In the genomic region with DNA sequence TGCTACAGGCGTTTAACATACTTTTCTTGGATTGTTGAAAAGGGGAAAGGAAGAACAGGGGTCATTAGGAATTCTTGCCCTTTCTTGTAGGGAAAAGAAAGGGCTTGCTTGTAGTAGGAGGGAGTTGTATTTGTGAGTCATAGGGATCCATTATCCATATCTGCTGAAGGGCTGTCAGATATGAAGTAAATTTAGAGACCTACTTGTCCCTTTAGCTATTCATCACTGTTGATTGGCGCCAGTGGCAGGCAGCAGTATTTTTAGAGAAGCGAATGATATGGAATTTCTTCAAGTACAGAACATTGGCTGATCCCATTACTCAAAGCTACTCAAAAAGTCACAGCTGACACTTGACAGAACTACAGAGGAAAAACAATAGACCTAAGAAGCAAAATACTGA, we compare ENCODE assay signal across 25 cellular contexts.
DNase-seq lines count a peak whose midpoint lies in the region; ATAC-seq and TF ChIP-seq lines count a peak whose summit lies in the region.
"Had no signal": no experiment of that assay in that cellular context is flagged by ENCODE, and none has a peak within 500 bp of the region (broad histone marks: within the 10 kb centered on the region; RNA-seq: fewer than 3 reads in every experiment).

No MANE protein-coding gene starts in this region.

- no peaks in the 10 kb centered on the region for H3K9me3 ChIP-seq in neural cell (ENCODE audit: low read length)
- H3K9me3 ChIP-seq: A549 had no signal

- H3K36me3 Mint-ChIP-seq in brain: peaks cover 13% of the 10 kb centered on the region
- H3K36me3 Mint-ChIP-seq: CD8-positive, alpha-beta T cell had no signal

- TF ChIP-seq CTCF in brain (conservative IDR thresholded peaks at IDR 0.05) (no peak), neural cell (IDR thresholded peaks at IDR 0.05; ENCODE audit: poor library complexity, severe bottlenecking) (peak; percentile 16)

- H3K9me3 Mint-ChIP-seq in brain: peaks cover 0 to 10% (median 2%) of the 10 kb centered on the region in 5 experiments
- H3K9me3 Mint-ChIP-seq: CD8-positive, alpha-beta T cell had no signal

- no peaks in the 10 kb centered on the region for H3K27me3 ChIP-seq in neural cell (ENCODE audit: insufficient read depth, low read depth, low read length)

- ATAC-seq in left cardiac atrium (peak; percentile 58 to 73), HG02970 (IDR thresholded peaks at IDR 0.05; ENCODE audit: low FRiP score, unreplicated experiment) (no peak)
- ATAC-seq: A549; CD8-positive, alpha-beta T cell; HepG2 had no signal

- H3K4me3 Mint-ChIP-seq in brain: peak overlapping the region in 1 of 5 experiments; percentile 8
- H3K4me3 Mint-ChIP-seq: CD8-positive, alpha-beta T cell had no signal

- DNase-seq in NCI-H226 (peak; percentile 11), left cardiac atrium (no peak), NCI-H2227 treated with DMSO at 0.1 percent for 48 hours (lab: John Stamatoyannopoulos, UW) (no peak)
- no peak for DNase-seq in activated CD4-positive, alpha-beta T cell treated with anti-CD3 and anti-CD28 coated beads, Interleukin-2, amount 50 U/mL, for 48 hours
- DNase-seq in activated T-cell treated with anti-CD3 and anti-CD28 coated beads, Interleukin-2, amount 50 U/mL, for 1 hour: no peak
- DNase-seq: AML-193; C1 segment of cervical spinal cord; CD8-positive, alpha-beta T cell; DMS153; DND-41; H7; Kasumi-1; NCI-H1092 treated with DMSO at 0.1 percent for 48 hours; NCI-H1436; NCI-H187 treated with DMSO at 0.1 percent for 48 hours; NCI-H526 treated with DMSO at 0.1 percent for 48 hours; RPMI8226; SHP77 treated with DMSO at 0.1 percent for 48 hours; SW 1271 had no signal

- peaks cover 4% of the 10 kb centered on the region for H3F3A ChIP-seq in neural cell (ENCODE audit: insufficient read depth, low read length, poor library complexity, severe bottlenecking)

- peak; percentile 24 for TF ChIP-seq RAD21 in neural cell (conservative IDR thresholded peaks at IDR 0.05)

- intact Hi-C loops in left cardiac atrium (cut with DNase I): loop anchor here in 1 of 2 donors (10.0 kb wide), 1 partner anchor 149 kb away; no protein-coding TSS in a partner anchor

- TF ChIP-seq EP300 in neural cell (conservative IDR thresholded peaks at IDR 0.05; ENCODE audit: poor library complexity, severe bottlenecking): peak; percentile 98

- H3K79me2 ChIP-seq in neural cell (replicated peaks; ENCODE audit: insufficient read depth, low read length): peaks cover 9% of the 10 kb centered on the region

- peak overlapping the region; percentile 80 for H3K27ac ChIP-seq in neural cell (ENCODE audit: low read length)
- H3K27ac ChIP-seq: A549, SK-N-MC had no signal

- no peak overlapping the region for H3K4me2 ChIP-seq in neural cell (ENCODE audit: low read length)
- H3K4me2 ChIP-seq: A549 had no signal

- H3K36me3 ChIP-seq in neural cell (ENCODE audit: insufficient read depth, low read length): no peaks in the 10 kb centered on the region

- peaks cover 2% of the 10 kb centered on the region for H3K27me3 Mint-ChIP-seq in brain

- peak overlapping the region in 3 of 5 experiments; percentile 5 to 24 (median 7) for H3K27ac Mint-ChIP-seq in brain
- H3K27ac Mint-ChIP-seq: CD8-positive, alpha-beta T cell had no signal

- no peaks in the 10 kb centered on the region for H3K9me2 ChIP-seq in neural cell (ENCODE audit: insufficient read depth, low read length)

- H2AFZ ChIP-seq in neural cell (ENCODE audit: low read depth, low read length): no peak overlapping the region

- H3K9ac ChIP-seq in neural cell (ENCODE audit: low read length): peak overlapping the region; percentile 24

- peak overlapping the region; percentile 12 for H3K4me3 ChIP-seq in neural cell (ENCODE audit: low read length)
- H3K4me3 ChIP-seq: A549, SK-N-MC had no signal

- H3K4me1 Mint-ChIP-seq in brain: peaks cover 84% of the 10 kb centered on the region

- H4K20me1 ChIP-seq in neural cell (ENCODE audit: insufficient read depth): no peaks in the 10 kb centered on the region

TF ChIP-seq in neural cell, 6 proteins besides CTCF, POLR2A, EP300 and RAD21:
- TF ChIP-seq TAF1 (IDR thresholded peaks at IDR 0.05; ENCODE audit: low read depth) (no peak), EZH2 (IDR thresholded peaks at IDR 0.05; ENCODE audit: borderline replicate concordance, insufficient read depth, low read length, poor library complexity, severe bottlenecking) (no peak), SMC3 (conservative IDR thresholded peaks at IDR 0.05; ENCODE audit: poor library complexity) (no peak), MXI1 (conservative IDR thresholded peaks at IDR 0.05; ENCODE audit: poor library complexity, severe bottlenecking) (no peak), POLR2AphosphoS5 (IDR thresholded peaks at IDR 0.05) (peak; percentile 71)
- TF ChIP-seq, protein P1, sequence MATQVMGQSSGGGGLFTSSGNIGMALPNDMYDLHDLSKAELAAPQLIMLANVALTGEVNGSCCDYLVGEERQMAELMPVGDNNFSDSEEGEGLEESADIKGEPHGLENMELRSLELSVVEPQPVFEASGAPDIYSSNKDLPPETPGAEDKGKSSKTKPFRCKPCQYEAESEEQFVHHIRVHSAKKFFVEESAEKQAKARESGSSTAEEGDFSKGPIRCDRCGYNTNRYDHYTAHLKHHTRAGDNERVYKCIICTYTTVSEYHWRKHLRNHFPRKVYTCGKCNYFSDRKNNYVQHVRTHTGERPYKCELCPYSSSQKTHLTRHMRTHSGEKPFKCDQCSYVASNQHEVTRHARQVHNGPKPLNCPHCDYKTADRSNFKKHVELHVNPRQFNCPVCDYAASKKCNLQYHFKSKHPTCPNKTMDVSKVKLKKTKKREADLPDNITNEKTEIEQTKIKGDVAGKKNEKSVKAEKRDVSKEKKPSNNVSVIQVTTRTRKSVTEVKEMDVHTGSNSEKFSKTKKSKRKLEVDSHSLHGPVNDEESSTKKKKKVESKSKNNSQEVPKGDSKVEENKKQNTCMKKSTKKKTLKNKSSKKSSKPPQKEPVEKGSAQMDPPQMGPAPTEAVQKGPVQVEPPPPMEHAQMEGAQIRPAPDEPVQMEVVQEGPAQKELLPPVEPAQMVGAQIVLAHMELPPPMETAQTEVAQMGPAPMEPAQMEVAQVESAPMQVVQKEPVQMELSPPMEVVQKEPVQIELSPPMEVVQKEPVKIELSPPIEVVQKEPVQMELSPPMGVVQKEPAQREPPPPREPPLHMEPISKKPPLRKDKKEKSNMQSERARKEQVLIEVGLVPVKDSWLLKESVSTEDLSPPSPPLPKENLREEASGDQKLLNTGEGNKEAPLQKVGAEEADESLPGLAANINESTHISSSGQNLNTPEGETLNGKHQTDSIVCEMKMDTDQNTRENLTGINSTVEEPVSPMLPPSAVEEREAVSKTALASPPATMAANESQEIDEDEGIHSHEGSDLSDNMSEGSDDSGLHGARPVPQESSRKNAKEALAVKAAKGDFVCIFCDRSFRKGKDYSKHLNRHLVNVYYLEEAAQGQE (IDR thresholded peaks at IDR 0.05; ENCODE audit: borderline replicate concordance): peak; percentile 100
